8 cellular contexts compared by ENCODE assay signal in the genomic region with DNA sequence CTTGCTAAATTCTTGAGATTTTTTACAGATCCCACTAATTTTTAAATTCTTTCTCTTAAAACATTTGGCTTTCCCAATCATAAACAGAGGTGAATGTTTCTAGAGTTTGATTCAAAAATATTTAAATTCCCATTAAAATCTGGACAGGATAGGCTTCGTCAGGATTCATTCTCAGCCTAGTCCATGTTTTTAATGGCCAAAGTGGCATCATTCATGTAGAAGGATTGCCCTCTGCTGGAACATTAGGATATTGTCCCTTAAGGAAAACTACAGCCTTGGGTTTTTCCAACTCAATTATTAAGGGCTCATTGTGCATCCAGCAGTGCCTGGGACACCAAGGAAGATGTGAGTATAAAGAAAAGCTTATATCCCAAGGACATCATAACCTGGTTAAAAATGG.
DNase-seq lines count a peak whose midpoint lies in the region; ATAC-seq and TF ChIP-seq lines count a peak whose summit lies in the region.

No MANE protein-coding gene starts in this region.

- H2AFZ ChIP-seq in DND-41 (ENCODE audit: low read depth, low read length), result no peak overlapping the region

- TF ChIP-seq CTCF in DND-41 (IDR thresholded peaks at IDR 0.05; ENCODE audit: borderline replicate concordance, extremely low read depth, low read length, poor library complexity, severe bottlenecking) (peak; percentile 62), psoas muscle (IDR thresholded peaks at IDR 0.05) (peak; percentile 72)

- H3K4me3 ChIP-seq in DND-41 (ENCODE audit: low read depth in 1 of 2, low read length in 2 of 2), result no peak overlapping the region
- no peak overlapping the region for H3K4me3 ChIP-seq in psoas muscle

- intact Hi-C loops in psoas muscle (cut with DNase I), result loop anchor here (2.0 to 5.0 kb wide), 2 partner anchors 68 to 70 kb away; no protein-coding TSS in a partner anchor

- no peak for DNase-seq in DND-41
- peak; percentile 68 for DNase-seq in LHCN-M2 (ENCODE audit: low read depth)
- peak; percentile 76 for DNase-seq in SK-MEL-5 (ENCODE audit: low read depth, low spot score)
- DNase-seq in fibroblast of the conjunctiva (ENCODE audit: low read depth), result peak; percentile 52
- no peak for DNase-seq in psoas muscle
- no peak for DNase-seq in GDM1 (lab: John Stamatoyannopoulos, UW)
- DNase-seq in central memory CD4-positive, alpha-beta T cell, result no peak

- ATAC-seq in DND-41 (ENCODE audit: insufficient read depth, low read depth) (no peak; the same call in 2 of the 3 replicates), psoas muscle (peak; percentile 71 to 91 (median 79)), GM18511 (IDR thresholded peaks at IDR 0.05; ENCODE audit: unreplicated experiment) (no peak)

- no peaks in the 10 kb centered on the region for H3K9me3 ChIP-seq in DND-41 (ENCODE audit: insufficient read depth, low read length, severe bottlenecking)
- no peaks in the 10 kb centered on the region for H3K9me3 ChIP-seq in psoas muscle

- H3K27ac ChIP-seq in DND-41 (ENCODE audit: low read length) (no peak overlapping the region), psoas muscle (no peak overlapping the region)

- H4K20me1 ChIP-seq in DND-41 (ENCODE audit: insufficient read depth, low read length), result no peaks in the 10 kb centered on the region

- in situ Hi-C loops in SK-MEL-5 (cut with HindIII; ENCODE audit: low pct_unique_long_range_greater_than_20kb, low sequenced_read_pairs), result no loop called here

- H3K27me3 ChIP-seq in DND-41 (ENCODE audit: insufficient read depth, low read length, poor library complexity), result no peaks in the 10 kb centered on the region
- no peaks in the 10 kb centered on the region for H3K27me3 ChIP-seq in psoas muscle (ENCODE audit: insufficient read depth in 3 of 3, low read length in 2 of 3)

- H3K9ac ChIP-seq in DND-41 (ENCODE audit: low read depth, low read length), result no peak overlapping the region

- H3K4me2 ChIP-seq in DND-41 (ENCODE audit: insufficient read depth, low read length), result no peak overlapping the region

- H3K4me1 ChIP-seq in DND-41 (ENCODE audit: insufficient read depth, low read length) (no peaks in the 10 kb centered on the region), psoas muscle (peaks cover 6% of the 10 kb centered on the region)

- H3K79me2 ChIP-seq in DND-41 (ENCODE audit: insufficient read depth, low read length), result no peaks in the 10 kb centered on the region

- no peaks in the 10 kb centered on the region for H3K36me3 ChIP-seq in DND-41 (ENCODE audit: insufficient read depth, low read length)
- no peaks in the 10 kb centered on the region for H3K36me3 ChIP-seq in psoas muscle (ENCODE audit: insufficient read depth in 1 of 2, low read depth in 1 of 2)

- 37 to 61% (median 47%) methylated on average over 1 of the region's 1 CpG for WGBS in psoas muscle, 3 donors

Comparison
In these comparisons a context has a peak if more than half of its experiments do, and no peak if none do; other contexts are left out.
1. ATAC-seq: peak in psoas muscle (4 of 4); none in DND-41 (single experiment) and GM18511 (single experiment).
2. DNase-seq: peak in LHCN-M2 (single experiment), SK-MEL-5 (single experiment) and fibroblast of the conjunctiva (single experiment); none in DND-41 (single experiment), psoas muscle (0 of 2), GDM1 (single experiment) and central memory CD4-positive, alpha-beta T cell (single experiment).